In the genomic region with DNA sequence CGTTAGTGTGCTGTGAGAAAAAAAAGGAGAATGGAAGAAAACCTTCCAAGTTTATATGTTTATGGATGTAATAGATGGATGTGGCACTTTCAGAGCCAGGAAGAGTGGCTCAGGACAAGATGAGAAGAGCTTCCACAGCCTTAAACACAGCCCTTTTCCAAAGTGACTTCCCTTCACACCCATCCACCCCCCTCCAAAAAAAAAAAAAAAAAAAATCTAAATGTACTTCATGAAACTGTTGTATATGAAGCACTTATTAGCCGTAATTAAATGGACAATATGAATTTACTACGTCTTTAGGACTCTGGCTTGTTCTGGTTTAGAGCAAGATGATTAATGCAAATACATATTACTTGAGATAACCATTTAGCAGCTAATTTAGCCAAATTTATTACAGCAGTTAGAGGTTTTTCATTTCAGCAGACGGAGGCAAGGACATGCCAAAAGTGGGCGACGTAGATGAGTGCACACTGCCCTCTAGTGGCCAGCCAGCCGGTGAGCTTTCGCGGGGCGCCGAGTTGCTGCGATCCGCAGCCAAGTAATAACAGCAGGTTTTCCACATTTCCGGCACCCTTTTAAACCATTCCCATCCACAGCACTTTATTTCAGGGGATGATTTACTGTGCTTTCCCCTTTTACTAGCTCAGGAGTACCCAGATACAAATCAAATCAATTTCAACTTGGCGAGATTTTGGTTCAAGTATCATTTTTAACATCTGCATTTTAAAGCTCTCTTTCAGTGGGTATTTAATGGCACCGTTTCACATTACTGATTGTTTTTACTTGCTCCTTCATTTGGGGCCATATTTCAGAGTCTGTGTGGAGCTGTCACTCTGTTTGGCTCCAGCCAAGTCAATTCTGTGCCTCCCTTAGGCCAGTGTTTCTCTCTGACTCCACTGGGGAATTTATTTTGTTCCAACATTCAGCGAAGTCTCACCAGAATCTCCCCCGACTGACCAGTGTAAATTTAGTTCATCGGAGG, we compare ENCODE assay signal across 8 cellular contexts.
DNase-seq lines count a peak whose midpoint lies in the region; ATAC-seq and TF ChIP-seq lines count a peak whose summit lies in the region.

No MANE protein-coding gene starts in this region.

- H3K27me3 ChIP-seq in body of pancreas: no peaks in the 10 kb centered on the region
- no peaks in the 10 kb centered on the region for H3K27me3 ChIP-seq in iPS DF 6.9 (ENCODE audit: control insufficient read depth, insufficient read depth, low read length)
- H3K27me3 ChIP-seq in skeletal muscle satellite cell (ENCODE audit: control insufficient read depth, insufficient read depth, low read length): peaks cover 36% of the 10 kb centered on the region

- peak overlapping the region; percentile 87 for H3K4me2 ChIP-seq in skeletal muscle satellite cell (ENCODE audit: low read length)

- H3K36me3 ChIP-seq in body of pancreas (replicated peaks in 1 of 2; ENCODE audit: insufficient read depth in 1 of 2, low read depth in 2 of 2) (no peaks in the 10 kb centered on the region), iPS DF 6.9 (ENCODE audit: control insufficient read depth, insufficient read depth, low read length) (no peaks in the 10 kb centered on the region), skeletal muscle satellite cell (ENCODE audit: insufficient read depth, low read length) (no peaks in the 10 kb centered on the region)

- peaks cover 8% of the 10 kb centered on the region for H3K4me1 ChIP-seq in body of pancreas
- H3K4me1 ChIP-seq in iPS DF 6.9 (ENCODE audit: control insufficient read depth, insufficient read depth, low read length): no peaks in the 10 kb centered on the region
- peaks cover 9% of the 10 kb centered on the region for H3K4me1 ChIP-seq in skeletal muscle satellite cell (ENCODE audit: control insufficient read depth, insufficient read depth, low read length)

- TF ChIP-seq POLR2A in body of pancreas (IDR thresholded peaks at IDR 0.05): no peak

- in situ Hi-C loops in G401 (cut with HindIII; ENCODE audit: low sequenced_read_pairs): no loop called here

- ATAC-seq in HG02623 (IDR thresholded peaks at IDR 0.05; ENCODE audit: unreplicated experiment) (peak; percentile 69), body of pancreas (peak; percentile 83), HG03139 (IDR thresholded peaks at IDR 0.05; ENCODE audit: unreplicated experiment) (no peak)

- H3K27ac ChIP-seq in body of pancreas (no peak overlapping the region), iPS DF 6.9 (ENCODE audit: low read length) (no peak overlapping the region)

- peak; percentile 75 to 97 (median 87) for TF ChIP-seq CTCF in body of pancreas (IDR thresholded peaks at IDR 0.05)

- H3K9me3 ChIP-seq in body of pancreas (no peaks in the 10 kb centered on the region), iPS DF 6.9 (ENCODE audit: control insufficient read depth, insufficient read depth, low read length) (no peaks in the 10 kb centered on the region), skeletal muscle satellite cell (replicated peaks; ENCODE audit: low read length) (no peaks in the 10 kb centered on the region)

- intact Hi-C loops in body of pancreas (cut with DNase I): loop anchor here (5.0 to 10.0 kb wide), 2 partner anchors 1088 to 1215 kb away; no protein-coding TSS in a partner anchor

- no peak overlapping the region for H3K4me3 ChIP-seq in body of pancreas
- H3K4me3 ChIP-seq in iPS DF 6.9 (ENCODE audit: low read length): no peak overlapping the region
- peak overlapping the region; percentile 64 for H3K4me3 ChIP-seq in skeletal muscle satellite cell (ENCODE audit: low read length)

- DNase-seq in G401 (ENCODE audit: low spot score): peak; percentile 77
- DNase-seq in NCI-H2029 treated with DMSO at 0.1 percent for 48 hours (lab: John Stamatoyannopoulos, UW): peak; percentile 99
- DNase-seq in UCSD-AML1 (lab: John Stamatoyannopoulos, UW; ENCODE audit: unreplicated experiment): peak; percentile 60
- peak; percentile 77 to 83 (median 78) for DNase-seq in body of pancreas
- DNase-seq in iPS DF 6.9 (ENCODE audit: low read depth, low spot score): peak; percentile 63

- H3K9ac ChIP-seq in skeletal muscle satellite cell (ENCODE audit: low read depth, low read length): peak overlapping the region; percentile 44

- WGBS in body of pancreas, 2 donors: 14% methylated on average over 19 of the region's 19 CpGs
- WGBS in iPS DF 6.9 (ENCODE audit: insufficient coverage, insufficient read length): no CpG with 5 or more reads among the region's 19 CpGs
